In genomic region chr1:210025870-210026269, GRCh38 we compare ENCODE assay signal across 24 cellular contexts.
DNase-seq lines count a peak whose midpoint lies in the region; ATAC-seq and TF ChIP-seq lines count a peak whose summit lies in the region.
"Had no signal": no experiment of that assay in that cellular context is flagged by ENCODE, and none has a peak within 500 bp of the region (broad histone marks: within the 10 kb centered on the region; RNA-seq: fewer than 3 reads in every experiment).

No MANE protein-coding gene starts in this region.

- H3K36me3 Mint-ChIP-seq in neural crest cell (ENCODE audit: low read depth): peaks cover 4% of the 10 kb centered on the region
- H3K36me3 Mint-ChIP-seq: T-cell had no signal

- ATAC-seq in SK-N-SH treated with all-trans-retinoic acid at 6 μM for 48 hours (peak; percentile 49; the same call in 2 of the 3 replicates), GM19035 (IDR thresholded peaks at IDR 0.05; ENCODE audit: unreplicated experiment) (no peak)
- ATAC-seq: activated CD8-positive, alpha-beta T cell treated with anti-CD3 and anti-CD28 coated beads for 36 hours; K562; left lung; naive thymus-derived CD8-positive, alpha-beta T cell; pancreas; stimulated activated naive CD8-positive, alpha-beta T cell treated with anti-CD3 and anti-CD28 coated beads, Interleukin-15, Interleukin-2, amounts not matched to agents 100 U/mL and 50 U/mL, for 24 hours; T-cell had no signal

- TF ChIP-seq CTCF in AG10803 (conservative IDR thresholded peaks at IDR 0.05; ENCODE audit: low read length) (0 out of 2 replicates have a peak, but pooled peaks have one; percentile 15), LNCAP (IDR thresholded peaks at IDR 0.05) (0 out of 2 replicates have a peak, but pooled peaks have one; percentile 7), neural crest cell (conservative IDR thresholded peaks at IDR 0.05) (peak; percentile 26), left ventricle myocardium inferior (IDR thresholded peaks at IDR 0.05; ENCODE audit: borderline replicate concordance) (no peak)

- no peaks in the 10 kb centered on the region for H3K27me3 Mint-ChIP-seq in neural crest cell (ENCODE audit: low read depth)

- no peaks in the 10 kb centered on the region for H3K4me1 Mint-ChIP-seq in neural crest cell
- H3K4me1 Mint-ChIP-seq: naive thymus-derived CD8-positive, alpha-beta T cell; T-cell had no signal

- no peaks in the 10 kb centered on the region for H3K4me1 ChIP-seq in left ventricle myocardium inferior
- H3K4me1 ChIP-seq: left lung, pancreas, sigmoid colon, vagina had no signal

- H3K4me3 Mint-ChIP-seq in neural crest cell: no peak overlapping the region
- H3K4me3 Mint-ChIP-seq: activated CD8-positive, alpha-beta T cell treated with anti-CD3 and anti-CD28 coated beads for 36 hours; naive thymus-derived CD8-positive, alpha-beta T cell; T-cell had no signal

- no peak overlapping the region for H3K27ac Mint-ChIP-seq in neural crest cell (ENCODE audit: unreplicated experiment)
- H3K27ac Mint-ChIP-seq: activated CD8-positive, alpha-beta T cell treated with anti-CD3 and anti-CD28 coated beads for 36 hours; naive thymus-derived CD8-positive, alpha-beta T cell; T-cell had no signal

- no peak for DNase-seq in AG10803 (ENCODE audit: low read depth)
- no peak for DNase-seq in neural crest cell (ENCODE audit: low read depth, low spot score)
- DNase-seq in left ventricle myocardium inferior: no peak
- DNase-seq in NCI-H510A (lab: John Stamatoyannopoulos, UW): no peak
- no peak for DNase-seq in activated naive CD4-positive, alpha-beta T cell treated with anti-CD3 and anti-CD28 coated beads, Interleukin-2, amount 50 U/mL, for 16 hours
- DNase-seq: activated CD4-positive, CD25-positive, alpha-beta regulatory T cell treated with anti-CD3 and anti-CD28 coated beads, Interleukin-2, amount 50 U/mL, for 72 hours; activated CD8-positive, alpha-beta T cell treated with anti-CD3 and anti-CD28 coated beads for 36 hours; activated effector memory CD4-positive, alpha-beta T cell treated with anti-CD3 and anti-CD28 coated beads, Interleukin-2, amount 50 U/mL, for 16 hours; hippocampal formation; left lung; naive thymus-derived CD8-positive, alpha-beta T cell; NCI-H526 treated with DMSO at 0.1 percent for 48 hours; pancreas; SHP77; sigmoid colon; stimulated activated CD4-positive, alpha-beta T cell treated with anti-CD3 and anti-CD28 coated beads, Interleukin-15, amount 100 ng/mL, for 24 hours; stimulated activated naive CD8-positive, alpha-beta T cell treated with anti-CD3 and anti-CD28 coated beads, Interleukin-15, Interleukin-2, amounts not matched to agents 100 U/mL and 50 U/mL, for 24 hours; T-cell had no signal

- intact Hi-C loops in left ventricle myocardium inferior (cut with micrococcal nuclease): no loop called here

- H3K27ac ChIP-seq in left ventricle myocardium inferior (replicated peaks): no peak overlapping the region
- H3K27ac ChIP-seq: left lung, pancreas, sigmoid colon, thoracic aorta, vagina had no signal

- peaks cover 3% of the 10 kb centered on the region for H3K27me3 ChIP-seq in left ventricle myocardium inferior (ENCODE audit: low read depth)
- H3K27me3 ChIP-seq: left lung, pancreas, sigmoid colon, vagina had no signal

- H3K36me3 ChIP-seq in left ventricle myocardium inferior: no peaks in the 10 kb centered on the region
- H3K36me3 ChIP-seq: left lung, pancreas, sigmoid colon, thoracic aorta, vagina had no signal

- peaks cover 8% of the 10 kb centered on the region for H3K9me3 Mint-ChIP-seq in neural crest cell
- H3K9me3 Mint-ChIP-seq: activated CD8-positive, alpha-beta T cell treated with anti-CD3 and anti-CD28 coated beads for 36 hours had no signal

- H3K4me3 ChIP-seq in AG10803 (ENCODE audit: low read length): no peak overlapping the region
- H3K4me3 ChIP-seq in left ventricle myocardium inferior: no peak overlapping the region
- H3K4me3 ChIP-seq: K562, left lung, pancreas, sigmoid colon, thoracic aorta, vagina had no signal

- peaks cover 6% of the 10 kb centered on the region for H3K9me3 ChIP-seq in left ventricle myocardium inferior (replicated peaks)
- H3K9me3 ChIP-seq: left lung, pancreas, thoracic aorta, vagina had no signal

TF ChIP-seq in SK-N-SH treated with all-trans-retinoic acid at 6 μM for 48 hours, 23 proteins besides CTCF, POLR2A, EP300 and RAD21:
- TF ChIP-seq ZNF565 (CRISPR knock-in tag; conservative IDR thresholded peaks at IDR 0.05; ENCODE audit: low read depth) (no peak), ZNF70 (CRISPR knock-in tag; IDR thresholded peaks at IDR 0.05) (no peak), RARB (CRISPR knock-in tag; IDR thresholded peaks at IDR 0.05) (no peak), CREB5 (CRISPR knock-in tag; IDR thresholded peaks at IDR 0.05; ENCODE audit: low read depth) (no peak), ZFP30 (CRISPR knock-in tag; IDR thresholded peaks at IDR 0.05) (no peak)
